Comparison of ENCODE assay signal across 1 cellular context in the genomic region with DNA sequence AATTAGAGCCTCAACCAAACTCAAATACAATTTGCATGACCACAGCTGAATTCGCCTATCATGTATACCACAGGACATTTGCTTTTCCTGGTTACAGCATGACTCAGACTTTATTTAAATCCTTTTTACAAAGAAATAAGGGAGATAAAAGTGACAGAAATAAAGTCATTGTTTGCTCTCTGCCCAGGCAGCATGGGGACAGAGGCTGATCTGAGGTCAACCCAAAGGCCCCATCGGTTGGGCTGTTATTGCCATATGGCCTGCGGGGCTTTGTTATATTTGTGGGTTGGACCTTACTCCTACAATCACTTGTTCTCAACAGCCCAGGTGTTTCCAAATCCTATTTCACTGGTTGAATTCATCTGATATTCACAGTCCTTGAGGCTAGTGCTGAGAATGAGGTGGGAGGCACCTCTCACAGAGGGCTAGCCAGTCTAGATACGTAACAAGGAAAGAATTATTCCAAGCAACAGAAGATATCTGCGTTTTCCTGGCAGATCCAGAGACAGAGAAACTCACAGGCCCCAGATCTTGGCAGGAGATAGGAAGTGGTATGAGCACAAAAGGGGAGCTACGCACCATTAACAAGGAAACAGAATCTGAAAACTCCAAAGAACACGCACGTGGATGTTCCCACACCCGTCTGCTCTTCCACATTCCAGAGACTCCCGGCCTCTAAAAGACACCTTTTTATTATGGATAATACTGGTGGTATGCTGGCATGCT.
TF ChIP-seq lines count a peak whose summit lies in the region.

No MANE protein-coding gene starts in this region.

TF ChIP-seq in HepG2, 621 proteins besides CTCF, POLR2A, EP300 and RAD21 (continued from another document and continues in another):
- TF ChIP-seq, protein P1, sequence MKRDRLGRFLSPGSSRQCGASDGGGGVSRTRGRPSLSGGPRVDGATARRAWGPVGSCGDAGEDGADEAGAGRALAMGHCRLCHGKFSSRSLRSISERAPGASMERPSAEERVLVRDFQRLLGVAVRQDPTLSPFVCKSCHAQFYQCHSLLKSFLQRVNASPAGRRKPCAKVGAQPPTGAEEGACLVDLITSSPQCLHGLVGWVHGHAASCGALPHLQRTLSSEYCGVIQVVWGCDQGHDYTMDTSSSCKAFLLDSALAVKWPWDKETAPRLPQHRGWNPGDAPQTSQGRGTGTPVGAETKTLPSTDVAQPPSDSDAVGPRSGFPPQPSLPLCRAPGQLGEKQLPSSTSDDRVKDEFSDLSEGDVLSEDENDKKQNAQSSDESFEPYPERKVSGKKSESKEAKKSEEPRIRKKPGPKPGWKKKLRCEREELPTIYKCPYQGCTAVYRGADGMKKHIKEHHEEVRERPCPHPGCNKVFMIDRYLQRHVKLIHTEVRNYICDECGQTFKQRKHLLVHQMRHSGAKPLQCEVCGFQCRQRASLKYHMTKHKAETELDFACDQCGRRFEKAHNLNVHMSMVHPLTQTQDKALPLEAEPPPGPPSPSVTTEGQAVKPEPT (CRISPR knock-in tag; IDR thresholded peaks at IDR 0.05; ENCODE audit: low read depth), result no peak
- TF ChIP-seq, protein P2, sequence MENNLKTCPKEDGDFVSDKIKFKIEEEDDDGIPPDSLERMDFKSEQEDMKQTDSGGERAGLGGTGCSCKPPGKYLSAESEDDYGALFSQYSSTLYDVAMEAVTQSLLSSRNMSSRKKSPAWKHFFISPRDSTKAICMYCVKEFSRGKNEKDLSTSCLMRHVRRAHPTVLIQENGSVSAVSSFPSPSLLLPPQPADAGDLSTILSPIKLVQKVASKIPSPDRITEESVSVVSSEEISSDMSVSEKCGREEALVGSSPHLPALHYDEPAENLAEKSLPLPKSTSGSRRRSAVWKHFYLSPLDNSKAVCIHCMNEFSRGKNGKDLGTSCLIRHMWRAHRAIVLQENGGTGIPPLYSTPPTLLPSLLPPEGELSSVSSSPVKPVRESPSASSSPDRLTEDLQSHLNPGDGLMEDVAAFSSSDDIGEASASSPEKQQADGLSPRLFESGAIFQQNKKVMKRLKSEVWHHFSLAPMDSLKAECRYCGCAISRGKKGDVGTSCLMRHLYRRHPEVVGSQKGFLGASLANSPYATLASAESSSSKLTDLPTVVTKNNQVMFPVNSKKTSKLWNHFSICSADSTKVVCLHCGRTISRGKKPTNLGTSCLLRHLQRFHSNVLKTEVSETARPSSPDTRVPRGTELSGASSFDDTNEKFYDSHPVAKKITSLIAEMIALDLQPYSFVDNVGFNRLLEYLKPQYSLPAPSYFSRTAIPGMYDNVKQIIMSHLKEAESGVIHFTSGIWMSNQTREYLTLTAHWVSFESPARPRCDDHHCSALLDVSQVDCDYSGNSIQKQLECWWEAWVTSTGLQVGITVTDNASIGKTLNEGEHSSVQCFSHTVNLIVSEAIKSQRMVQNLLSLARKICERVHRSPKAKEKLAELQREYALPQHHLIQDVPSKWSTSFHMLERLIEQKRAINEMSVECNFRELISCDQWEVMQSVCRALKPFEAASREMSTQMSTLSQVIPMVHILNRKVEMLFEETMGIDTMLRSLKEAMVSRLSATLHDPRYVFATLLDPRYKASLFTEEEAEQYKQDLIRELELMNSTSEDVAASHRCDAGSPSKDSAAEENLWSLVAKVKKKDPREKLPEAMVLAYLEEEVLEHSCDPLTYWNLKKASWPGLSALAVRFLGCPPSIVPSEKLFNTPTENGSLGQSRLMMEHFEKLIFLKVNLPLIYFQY (CRISPR knock-in tag; IDR thresholded peaks at IDR 0.05; ENCODE audit: borderline replicate concordance), result no peak
- TF ChIP-seq NFYB (CRISPR knock-in tag; IDR thresholded peaks at IDR 0.05), result no peak
- TF ChIP-seq GLI4 (CRISPR knock-in tag; IDR thresholded peaks at IDR 0.05; ENCODE audit: borderline replicate concordance), result no peak
- no peak for TF ChIP-seq KDM3A (CRISPR knock-in tag; IDR thresholded peaks at IDR 0.05; ENCODE audit: low read depth)
- no peak for TF ChIP-seq SIX1 (CRISPR knock-in tag; IDR thresholded peaks at IDR 0.05; ENCODE audit: borderline replicate concordance)
- TF ChIP-seq TARDBP (CRISPR knock-in tag; IDR thresholded peaks at IDR 0.05), result peak; percentile 30; the same call in 1 of the 2 replicates
- no peak for TF ChIP-seq PITX1 (CRISPR knock-in tag; IDR thresholded peaks at IDR 0.05)
- no peak for TF ChIP-seq MAZ (IDR thresholded peaks at IDR 0.05; ENCODE audit: borderline replicate concordance, low read depth, low read length)
- no peak for TF ChIP-seq MAZ (CRISPR knock-in tag; IDR thresholded peaks at IDR 0.05; ENCODE audit: low read depth)
- TF ChIP-seq MAFK (conservative IDR thresholded peaks at IDR 0.05 in 1 of 2, IDR thresholded peaks at IDR 0.05 in 1 of 2; ENCODE audit: low read length in 2 of 2), result no peak
- no peak for TF ChIP-seq ZNF274 (CRISPR knock-in tag; IDR thresholded peaks at IDR 0.05)
- TF ChIP-seq SP4 (CRISPR knock-in tag; IDR thresholded peaks at IDR 0.05), result no peak
- no peak for TF ChIP-seq ZNF605 (CRISPR knock-in tag; IDR thresholded peaks at IDR 0.05)
- no peak for TF ChIP-seq KDM5A (IDR thresholded peaks at IDR 0.05; ENCODE audit: borderline replicate concordance, low read length)
- no peak for TF ChIP-seq ZNF546 (CRISPR knock-in tag; conservative IDR thresholded peaks at IDR 0.05)
- 0 out of 2 replicates have a peak, but pooled peaks have one; percentile 36 for TF ChIP-seq ARNTL (CRISPR knock-in tag; IDR thresholded peaks at IDR 0.05)
- TF ChIP-seq, protein P3, sequence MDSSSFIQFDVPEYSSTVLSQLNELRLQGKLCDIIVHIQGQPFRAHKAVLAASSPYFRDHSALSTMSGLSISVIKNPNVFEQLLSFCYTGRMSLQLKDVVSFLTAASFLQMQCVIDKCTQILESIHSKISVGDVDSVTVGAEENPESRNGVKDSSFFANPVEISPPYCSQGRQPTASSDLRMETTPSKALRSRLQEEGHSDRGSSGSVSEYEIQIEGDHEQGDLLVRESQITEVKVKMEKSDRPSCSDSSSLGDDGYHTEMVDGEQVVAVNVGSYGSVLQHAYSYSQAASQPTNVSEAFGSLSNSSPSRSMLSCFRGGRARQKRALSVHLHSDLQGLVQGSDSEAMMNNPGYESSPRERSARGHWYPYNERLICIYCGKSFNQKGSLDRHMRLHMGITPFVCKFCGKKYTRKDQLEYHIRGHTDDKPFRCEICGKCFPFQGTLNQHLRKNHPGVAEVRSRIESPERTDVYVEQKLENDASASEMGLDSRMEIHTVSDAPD (CRISPR knock-in tag; IDR thresholded peaks at IDR 0.05), result peak; percentile 85
- TF ChIP-seq, protein P4, sequence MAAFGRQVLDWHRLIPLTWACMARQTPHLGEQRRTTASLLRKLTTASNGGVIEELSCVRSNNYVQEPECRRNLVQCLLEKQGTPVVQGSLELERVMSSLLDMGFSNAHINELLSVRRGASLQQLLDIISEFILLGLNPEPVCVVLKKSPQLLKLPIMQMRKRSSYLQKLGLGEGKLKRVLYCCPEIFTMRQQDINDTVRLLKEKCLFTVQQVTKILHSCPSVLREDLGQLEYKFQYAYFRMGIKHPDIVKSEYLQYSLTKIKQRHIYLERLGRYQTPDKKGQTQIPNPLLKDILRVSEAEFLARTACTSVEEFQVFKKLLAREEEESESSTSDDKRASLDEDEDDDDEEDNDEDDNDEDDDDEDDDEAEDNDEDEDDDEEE (CRISPR knock-in tag; IDR thresholded peaks at IDR 0.05), result no peak
- no peak for TF ChIP-seq NR3C1 (CRISPR knock-in tag; IDR thresholded peaks at IDR 0.05)
- 0 out of 2 replicates have a peak, but pooled peaks have one; percentile 34 for TF ChIP-seq NCOR1 (IDR thresholded peaks at IDR 0.05; ENCODE audit: borderline replicate concordance, low read length)
- TF ChIP-seq, protein P5, sequence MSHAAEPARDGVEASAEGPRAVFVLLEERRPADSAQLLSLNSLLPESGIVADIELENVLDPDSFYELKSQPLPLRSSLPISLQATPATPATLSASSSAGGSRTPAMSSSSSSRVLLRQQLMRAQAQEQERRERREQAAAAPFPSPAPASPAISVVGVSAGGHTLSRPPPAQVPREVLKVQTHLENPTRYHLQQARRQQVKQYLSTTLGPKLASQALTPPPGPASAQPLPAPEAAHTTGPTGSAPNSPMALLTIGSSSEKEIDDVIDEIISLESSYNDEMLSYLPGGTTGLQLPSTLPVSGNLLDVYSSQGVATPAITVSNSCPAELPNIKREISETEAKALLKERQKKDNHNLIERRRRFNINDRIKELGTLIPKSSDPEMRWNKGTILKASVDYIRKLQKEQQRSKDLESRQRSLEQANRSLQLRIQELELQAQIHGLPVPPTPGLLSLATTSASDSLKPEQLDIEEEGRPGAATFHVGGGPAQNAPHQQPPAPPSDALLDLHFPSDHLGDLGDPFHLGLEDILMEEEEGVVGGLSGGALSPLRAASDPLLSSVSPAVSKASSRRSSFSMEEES (CRISPR knock-in tag; IDR thresholded peaks at IDR 0.05), result no peak
- peak; percentile 88 for TF ChIP-seq RARA (CRISPR knock-in tag; IDR thresholded peaks at IDR 0.05)
- no peak for TF ChIP-seq ZNF180 (CRISPR knock-in tag; IDR thresholded peaks at IDR 0.05; ENCODE audit: borderline replicate concordance, low read depth)
- TF ChIP-seq KMT2A (CRISPR knock-in tag; IDR thresholded peaks at IDR 0.05), result no peak
- TF ChIP-seq, protein P6, sequence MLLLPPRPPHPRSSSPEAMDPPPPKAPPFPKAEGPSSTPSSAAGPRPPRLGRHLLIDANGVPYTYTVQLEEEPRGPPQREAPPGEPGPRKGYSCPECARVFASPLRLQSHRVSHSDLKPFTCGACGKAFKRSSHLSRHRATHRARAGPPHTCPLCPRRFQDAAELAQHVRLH (CRISPR knock-in tag; IDR thresholded peaks at IDR 0.05; ENCODE audit: borderline replicate concordance, low read depth), result no peak
- no peak; the same call in 2 of the 3 replicates for TF ChIP-seq MXI1 (IDR thresholded peaks at IDR 0.05; ENCODE audit: borderline replicate concordance, low read depth, low read length)
- TF ChIP-seq, protein P7, sequence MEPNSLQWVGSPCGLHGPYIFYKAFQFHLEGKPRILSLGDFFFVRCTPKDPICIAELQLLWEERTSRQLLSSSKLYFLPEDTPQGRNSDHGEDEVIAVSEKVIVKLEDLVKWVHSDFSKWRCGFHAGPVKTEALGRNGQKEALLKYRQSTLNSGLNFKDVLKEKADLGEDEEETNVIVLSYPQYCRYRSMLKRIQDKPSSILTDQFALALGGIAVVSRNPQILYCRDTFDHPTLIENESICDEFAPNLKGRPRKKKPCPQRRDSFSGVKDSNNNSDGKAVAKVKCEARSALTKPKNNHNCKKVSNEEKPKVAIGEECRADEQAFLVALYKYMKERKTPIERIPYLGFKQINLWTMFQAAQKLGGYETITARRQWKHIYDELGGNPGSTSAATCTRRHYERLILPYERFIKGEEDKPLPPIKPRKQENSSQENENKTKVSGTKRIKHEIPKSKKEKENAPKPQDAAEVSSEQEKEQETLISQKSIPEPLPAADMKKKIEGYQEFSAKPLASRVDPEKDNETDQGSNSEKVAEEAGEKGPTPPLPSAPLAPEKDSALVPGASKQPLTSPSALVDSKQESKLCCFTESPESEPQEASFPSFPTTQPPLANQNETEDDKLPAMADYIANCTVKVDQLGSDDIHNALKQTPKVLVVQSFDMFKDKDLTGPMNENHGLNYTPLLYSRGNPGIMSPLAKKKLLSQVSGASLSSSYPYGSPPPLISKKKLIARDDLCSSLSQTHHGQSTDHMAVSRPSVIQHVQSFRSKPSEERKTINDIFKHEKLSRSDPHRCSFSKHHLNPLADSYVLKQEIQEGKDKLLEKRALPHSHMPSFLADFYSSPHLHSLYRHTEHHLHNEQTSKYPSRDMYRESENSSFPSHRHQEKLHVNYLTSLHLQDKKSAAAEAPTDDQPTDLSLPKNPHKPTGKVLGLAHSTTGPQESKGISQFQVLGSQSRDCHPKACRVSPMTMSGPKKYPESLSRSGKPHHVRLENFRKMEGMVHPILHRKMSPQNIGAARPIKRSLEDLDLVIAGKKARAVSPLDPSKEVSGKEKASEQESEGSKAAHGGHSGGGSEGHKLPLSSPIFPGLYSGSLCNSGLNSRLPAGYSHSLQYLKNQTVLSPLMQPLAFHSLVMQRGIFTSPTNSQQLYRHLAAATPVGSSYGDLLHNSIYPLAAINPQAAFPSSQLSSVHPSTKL (CRISPR knock-in tag; IDR thresholded peaks at IDR 0.05), result peak; percentile 76
- TF ChIP-seq ZKSCAN5 (CRISPR knock-in tag; IDR thresholded peaks at IDR 0.05), result no peak
- TF ChIP-seq, protein P8, sequence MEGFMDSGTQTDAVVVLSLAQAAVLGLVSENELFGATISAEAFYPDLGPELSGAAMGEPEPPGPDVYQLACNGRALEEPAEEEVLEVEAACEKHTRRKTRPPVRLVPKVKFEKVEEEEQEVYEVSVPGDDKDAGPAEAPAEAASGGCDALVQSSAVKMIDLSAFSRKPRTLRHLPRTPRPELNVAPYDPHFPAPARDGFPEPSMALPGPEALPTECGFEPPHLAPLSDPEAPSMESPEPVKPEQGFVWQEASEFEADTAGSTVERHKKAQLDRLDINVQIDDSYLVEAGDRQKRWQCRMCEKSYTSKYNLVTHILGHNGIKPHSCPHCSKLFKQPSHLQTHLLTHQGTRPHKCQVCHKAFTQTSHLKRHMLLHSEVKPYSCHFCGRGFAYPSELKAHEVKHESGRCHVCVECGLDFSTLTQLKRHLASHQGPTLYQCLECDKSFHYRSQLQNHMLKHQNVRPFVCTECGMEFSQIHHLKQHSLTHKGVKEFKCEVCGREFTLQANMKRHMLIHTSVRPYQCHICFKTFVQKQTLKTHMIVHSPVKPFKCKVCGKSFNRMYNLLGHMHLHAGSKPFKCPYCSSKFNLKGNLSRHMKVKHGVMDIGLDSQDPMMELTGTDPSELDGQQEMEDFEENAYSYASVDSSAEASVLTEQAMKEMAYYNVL (CRISPR knock-in tag; IDR thresholded peaks at IDR 0.05; ENCODE audit: borderline replicate concordance), result peak; percentile 52; the same call in 1 of the 2 replicates
- TF ChIP-seq NR2F2 (IDR thresholded peaks at IDR 0.05; ENCODE audit: borderline replicate concordance, low read depth), result peak; percentile 36; the same call in 1 of the 2 replicates
- no peak for TF ChIP-seq SMAD3 (CRISPR knock-in tag; IDR thresholded peaks at IDR 0.05)
- TF ChIP-seq ZNF652 (CRISPR knock-in tag; IDR thresholded peaks at IDR 0.05; ENCODE audit: borderline replicate concordance, low read depth), result peak; percentile 52; the same call in 1 of the 2 replicates
- no peak for TF ChIP-seq ZNF709 (CRISPR knock-in tag; IDR thresholded peaks at IDR 0.05)
- TF ChIP-seq ZNF124 (CRISPR knock-in tag; IDR thresholded peaks at IDR 0.05), result no peak
- no peak for TF ChIP-seq ZNF33B (CRISPR knock-in tag; IDR thresholded peaks at IDR 0.05)
